ENCODE assay signal across 8 cellular contexts in the genomic region with DNA sequence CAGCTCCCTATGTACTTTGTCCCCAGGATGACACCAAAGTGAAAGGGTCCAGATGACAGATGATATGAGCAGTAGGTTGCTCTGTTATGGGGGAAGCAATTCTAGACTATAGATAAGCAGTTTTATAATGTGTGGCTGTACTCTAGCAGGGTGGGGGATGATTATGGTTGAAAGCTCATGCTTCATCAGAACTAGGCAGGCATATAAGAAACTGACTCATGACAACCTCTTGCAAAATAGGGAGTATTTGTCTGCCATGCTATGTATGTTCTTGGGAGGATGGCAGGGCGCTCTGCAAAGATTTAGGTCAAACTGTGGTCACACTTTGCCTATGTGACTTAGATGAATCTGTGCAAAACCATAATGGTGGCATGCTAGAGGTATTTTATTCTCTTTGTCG.
"Had no signal": no experiment of that assay in that cellular context is flagged by ENCODE, and none has a peak within 500 bp of the region (broad histone marks: within the 10 kb centered on the region; RNA-seq: fewer than 3 reads in every experiment).

No MANE protein-coding gene starts in this region.

- H3K9me3 ChIP-seq: heart right ventricle, left lung, sigmoid colon, thoracic aorta had no signal

- ATAC-seq: heart right ventricle, left lung had no signal

- H3K27me3 ChIP-seq: sigmoid colon had no signal

- H3K36me3 ChIP-seq: heart right ventricle, left lung, sigmoid colon, thoracic aorta had no signal

- H3K4me3 ChIP-seq: heart right ventricle, left lung, sigmoid colon, thoracic aorta had no signal

- H3K27ac ChIP-seq: heart right ventricle, left lung, sigmoid colon, thoracic aorta had no signal

- H3K4me1 ChIP-seq: left lung, sigmoid colon had no signal

- DNase-seq: activated CD4-positive, CD25-positive, alpha-beta regulatory T cell; activated gamma-delta T cell treated with Interleukin-2 at 50 U/mL for 16 hours; heart right ventricle; islet precursor cell; left lung; sigmoid colon; stimulated activated CD4-positive, alpha-beta T cell treated with anti-CD3 and anti-CD28 coated beads, Interleukin-2, amount 100 ng/mL, for 48 hours had no signal
